In the genomic region with DNA sequence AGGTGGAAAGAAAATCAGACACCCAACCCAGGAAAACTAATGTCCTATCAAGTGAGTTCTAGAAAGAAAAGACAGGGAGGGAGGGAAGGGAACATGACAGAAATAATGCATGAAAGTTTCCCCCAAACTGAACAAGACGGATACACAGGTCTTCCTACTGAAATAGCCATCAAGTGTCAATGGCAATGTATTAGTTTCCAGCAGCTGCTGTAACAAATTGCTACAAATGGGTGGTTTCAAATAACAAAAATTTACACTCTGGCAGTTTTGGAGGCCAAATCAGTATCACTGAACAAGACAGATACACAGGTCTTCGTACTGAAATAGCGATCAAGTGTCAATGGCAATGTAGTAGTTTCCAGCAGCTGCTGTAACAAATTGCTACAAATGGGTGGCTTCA, we compare ENCODE assay signal across 32 cellular contexts.
"Had no signal": no experiment of that assay in that cellular context is flagged by ENCODE, and none has a peak within 500 bp of the region (broad histone marks: within the 10 kb centered on the region; RNA-seq: fewer than 3 reads in every experiment).

No MANE protein-coding gene starts in this region.

- H3K9me3 ChIP-seq: adrenal gland, ascending aorta, body of pancreas had no signal

- H3K4me1 ChIP-seq: adrenal gland, breast epithelium had no signal

- ATAC-seq: activated naive CD4-positive, alpha-beta T cell treated with anti-CD3 and anti-CD28 coated beads, Interleukin-2, amount 50 U/mL, for 72 hours; activated naive CD8-positive, alpha-beta T cell treated with anti-CD3 and anti-CD28 coated beads, Interleukin-2, amount 50 U/mL, for 24 hours; activated T-cell treated with anti-CD3 and anti-CD28 coated beads, Interleukin-2, amount 50 U/mL, for 4 hours; activated T-cell treated with anti-CD3 and anti-CD28 coated beads, Interleukin-2, amount 50 U/mL, for 72 hours; activated T-helper 17 cell treated with anti-CD3 and anti-CD28 coated beads, Interleukin-2, amount 50 U/mL, for 72 hours; body of pancreas had no signal

- H3K4me3 ChIP-seq: adrenal gland, ascending aorta, body of pancreas, breast epithelium, cardiac muscle cell had no signal

- H3K27me3 ChIP-seq: adrenal gland, ascending aorta, body of pancreas, brain microvascular endothelial cell, breast epithelium, cardiac muscle cell had no signal

- DNase-seq: activated effector memory CD4-positive, alpha-beta T cell treated with anti-CD3 and anti-CD28 coated beads, Interleukin-2, amount 50 U/mL, for 16 hours; activated effector memory CD4-positive, alpha-beta T cell treated with Interleukin-2 at 50 U/mL for 16 hours; activated gamma-delta T cell; activated gamma-delta T cell treated with Interleukin-2 at 50 U/mL for 16 hours; activated naive CD4-positive, alpha-beta T cell; activated naive CD4-positive, alpha-beta T cell treated with anti-CD3 and anti-CD28 coated beads for 36 hours; activated naive CD4-positive, alpha-beta T cell treated with anti-CD3 and anti-CD28 coated beads, Interleukin-2, amount 10 ng/mL, durations not matched to agents 7 days and 5 days; activated naive CD4-positive, alpha-beta T cell treated with anti-CD3 and anti-CD28 coated beads, Interleukin-2, amount 50 U/mL, for 16 hours; activated naive CD4-positive, alpha-beta T cell treated with Interleukin-2 at 50 U/mL for 16 hours; activated naive CD8-positive, alpha-beta T cell treated with anti-CD3 and anti-CD28 coated beads for 36 hours; activated naive CD8-positive, alpha-beta T cell treated with anti-CD3 and anti-CD28 coated beads, Interleukin-2, amount 10 ng/mL, durations not matched to agents 7 days and 5 days; activated naive CD8-positive, alpha-beta T cell treated with anti-CD3 and anti-CD28 coated beads, Interleukin-2, amount 50 U/mL, for 24 hours; activated T-cell treated with anti-CD3 and anti-CD28 coated beads, Interleukin-2, amount 50 U/mL, for 1 hour; activated T-cell treated with anti-CD3 and anti-CD28 coated beads, Interleukin-2, amount 50 U/mL, for 24 hours; activated T-cell treated with anti-CD3 and anti-CD28 coated beads, Interleukin-2, amount 50 U/mL, for 4 hours; activated T-cell treated with anti-CD3 and anti-CD28 coated beads, Interleukin-2, amount 50 U/mL, for 48 hours; activated T-cell treated with anti-CD3 and anti-CD28 coated beads, Interleukin-2, amount 50 U/mL, for 72 hours; adrenal gland; amniotic stem cell; amygdala; anterior cingulate cortex; aorta; body of pancreas; brain microvascular endothelial cell; caudate nucleus; central memory CD4-positive, alpha-beta T cell; cerebellar nuclear complex had no signal

- H3K36me3 ChIP-seq: adrenal gland, ascending aorta, brain microvascular endothelial cell, breast epithelium, cardiac muscle cell had no signal

- H3K27ac ChIP-seq: adrenal gland, ascending aorta, body of pancreas, brain microvascular endothelial cell, breast epithelium, cardiac muscle cell had no signal
